2 cellular contexts compared by ENCODE assay signal in genomic region chr7:66781408-66782090, GRCh38.
TF ChIP-seq lines count a peak whose summit lies in the region.

No MANE protein-coding gene starts in this region.

TF ChIP-seq in SK-N-SH treated with all-trans-retinoic acid at 6 μM for 48 hours, 23 proteins besides CTCF, POLR2A, EP300 and RAD21:
- TF ChIP-seq RARB (CRISPR knock-in tag; IDR thresholded peaks at IDR 0.05) (no peak), ZNF70 (CRISPR knock-in tag; IDR thresholded peaks at IDR 0.05) (no peak), ISL1 (CRISPR knock-in tag; IDR thresholded peaks at IDR 0.05) (no peak), OSR1 (CRISPR knock-in tag; IDR thresholded peaks at IDR 0.05) (no peak), TCF4 (CRISPR knock-in tag; IDR thresholded peaks at IDR 0.05; ENCODE audit: borderline replicate concordance) (no peak), POU6F1 (CRISPR knock-in tag; IDR thresholded peaks at IDR 0.05; ENCODE audit: borderline replicate concordance, low read depth) (no peak), GLIS3 (CRISPR knock-in tag; IDR thresholded peaks at IDR 0.05) (no peak), SNAI2 (CRISPR knock-in tag; IDR thresholded peaks at IDR 0.05) (no peak), CREB5 (CRISPR knock-in tag; IDR thresholded peaks at IDR 0.05; ENCODE audit: low read depth) (no peak), PPARA (CRISPR knock-in tag; IDR thresholded peaks at IDR 0.05; ENCODE audit: borderline replicate concordance) (no peak)

TF ChIP-seq in SK-N-SH, 30 proteins besides CTCF, POLR2A, EP300 and RAD21:
- no peak for TF ChIP-seq FOXM1 (IDR thresholded peaks at IDR 0.05; ENCODE audit: low read depth)
- TF ChIP-seq EZH2phosphoT487 (IDR thresholded peaks at IDR 0.05; ENCODE audit: borderline replicate concordance, low read depth) = no peak
- TF ChIP-seq GABPA (IDR thresholded peaks at IDR 0.05; ENCODE audit: low read depth) = no peak
- TF ChIP-seq JUND (IDR thresholded peaks at IDR 0.05) = no peak
- TF ChIP-seq IRF3 (IDR thresholded peaks at IDR 0.05; ENCODE audit: low read depth, low read length) = no peak
- TF ChIP-seq ZBTB33 (IDR thresholded peaks at IDR 0.05; ENCODE audit: borderline replicate concordance, low read depth) = no peak
- no peak for TF ChIP-seq RCOR1 (IDR thresholded peaks at IDR 0.05; ENCODE audit: low read length)
- no peak for TF ChIP-seq MEF2A (IDR thresholded peaks at IDR 0.05; ENCODE audit: borderline replicate concordance, low read depth)
- TF ChIP-seq RXRA (IDR thresholded peaks at IDR 0.05; ENCODE audit: borderline replicate concordance, low read depth) = no peak
